1 cellular context compared by ENCODE assay signal in genomic region chr16:19086322-19087199, GRCh38.
TF ChIP-seq lines count a peak whose summit lies in the region.

No MANE protein-coding gene starts in this region.

TF ChIP-seq in K562, 482 proteins besides CTCF, POLR2A, EP300 and RAD21 (continued from another document and continues in another):
- no peak for TF ChIP-seq NFE2 (IDR thresholded peaks at IDR 0.05; ENCODE audit: low read depth)
- no peak for TF ChIP-seq NR4A1 (CRISPR knock-in tag; IDR thresholded peaks at IDR 0.05)
- no peak for TF ChIP-seq NR4A1 (tag; IDR thresholded peaks at IDR 0.05)
- no peak for TF ChIP-seq POLR2B (IDR thresholded peaks at IDR 0.05; ENCODE audit: low read depth, partially characterized antibody)
- no peak for TF ChIP-seq ZEB2 (IDR thresholded peaks at IDR 0.05)
- TF ChIP-seq ZNF184 (CRISPR knock-in tag; IDR thresholded peaks at IDR 0.05): no peak
- TF ChIP-seq HIVEP1 (CRISPR knock-in tag; IDR thresholded peaks at IDR 0.05): no peak
- peak; percentile 41; the same call in 1 of the 2 replicates for TF ChIP-seq TCF3 (CRISPR knock-in tag; IDR thresholded peaks at IDR 0.05)
- TF ChIP-seq CBX5 (IDR thresholded peaks at IDR 0.05; ENCODE audit: borderline replicate concordance, low read depth): no peak
- no peak for TF ChIP-seq ZNF699 (CRISPR knock-in tag; IDR thresholded peaks at IDR 0.05; ENCODE audit: insufficient replicate concordance)
- TF ChIP-seq ARID4B (CRISPR knock-in tag; IDR thresholded peaks at IDR 0.05): peak; percentile 26; the same call in 1 of the 2 replicates
- no peak for TF ChIP-seq ZNF717 (CRISPR knock-in tag; IDR thresholded peaks at IDR 0.05)
- TF ChIP-seq PCBP1 (IDR thresholded peaks at IDR 0.05; ENCODE audit: low read depth, low read length, poor library complexity, severe bottlenecking): no peak
- TF ChIP-seq ZBTB26 (CRISPR knock-in tag; IDR thresholded peaks at IDR 0.05): 0 out of 2 replicates have a peak, but pooled peaks have one; percentile 27
- no peak for TF ChIP-seq ELF1 (tag; IDR thresholded peaks at IDR 0.05)
- no peak for TF ChIP-seq TGIF2 (CRISPR knock-in tag; IDR thresholded peaks at IDR 0.05)
- TF ChIP-seq HNRNPK (IDR thresholded peaks at IDR 0.05; ENCODE audit: low read depth, low read length, poor library complexity, severe bottlenecking): no peak
- TF ChIP-seq EHMT2 (IDR thresholded peaks at IDR 0.05): no peak
- TF ChIP-seq ZNF586 (CRISPR knock-in tag; conservative IDR thresholded peaks at IDR 0.05): no peak
- no peak for TF ChIP-seq TAL1 (IDR thresholded peaks at IDR 0.05)
- no peak for TF ChIP-seq CBFB (CRISPR knock-in tag; IDR thresholded peaks at IDR 0.05)
- TF ChIP-seq ZHX1 (conservative IDR thresholded peaks at IDR 0.05; ENCODE audit: low read length): no peak
- TF ChIP-seq RFX5 (IDR thresholded peaks at IDR 0.05; ENCODE audit: low read depth, low read length): no peak
- TF ChIP-seq MCM7 (IDR thresholded peaks at IDR 0.05): no peak
- TF ChIP-seq ZC3H8 (IDR thresholded peaks at IDR 0.05): no peak
- no peak for TF ChIP-seq EWSR1 (IDR thresholded peaks at IDR 0.05; ENCODE audit: borderline replicate concordance, low read depth, partially characterized antibody)
- no peak for TF ChIP-seq TOE1 (IDR thresholded peaks at IDR 0.05; ENCODE audit: borderline replicate concordance)
- TF ChIP-seq TOE1 (CRISPR knock-in tag; IDR thresholded peaks at IDR 0.05; ENCODE audit: borderline replicate concordance, low read depth): no peak
- no peak for TF ChIP-seq ZFPM2 (CRISPR knock-in tag; IDR thresholded peaks at IDR 0.05)
- no peak for TF ChIP-seq ZNF764 (CRISPR knock-in tag; IDR thresholded peaks at IDR 0.05; ENCODE audit: low read depth)
- no peak for TF ChIP-seq RNF219 (CRISPR knock-in tag; IDR thresholded peaks at IDR 0.05)
- no peak for TF ChIP-seq ZNF134 (CRISPR knock-in tag; conservative IDR thresholded peaks at IDR 0.05)
- TF ChIP-seq SMARCC2 (IDR thresholded peaks at IDR 0.05; ENCODE audit: low read depth): no peak
- TF ChIP-seq EGR1 (conservative IDR thresholded peaks at IDR 0.05): no peak
- no peak for TF ChIP-seq MAFG (tag; conservative IDR thresholded peaks at IDR 0.05)
- no peak for TF ChIP-seq NBN (IDR thresholded peaks at IDR 0.05; ENCODE audit: low read depth)
- TF ChIP-seq U2AF1 (optimal IDR thresholded peaks at IDR 0.05; ENCODE audit: low read depth, low read length): no peak
- TF ChIP-seq CTCFL (IDR thresholded peaks at IDR 0.05; ENCODE audit: borderline replicate concordance, insufficient read depth, low read depth, low read length, poor library complexity, severe bottlenecking): peak; percentile 13
- no peak for TF ChIP-seq PATZ1 (CRISPR knock-in tag; IDR thresholded peaks at IDR 0.05; ENCODE audit: borderline replicate concordance)
- TF ChIP-seq NR3C1 (CRISPR knock-in tag; IDR thresholded peaks at IDR 0.05): no peak
- no peak for TF ChIP-seq GTF2B (IDR thresholded peaks at IDR 0.05; ENCODE audit: extremely low read depth, insufficient read length)
- TF ChIP-seq SETDB1 (IDR thresholded peaks at IDR 0.05; ENCODE audit: low read length): no peak
- TF ChIP-seq ZNF75A (CRISPR knock-in tag; IDR thresholded peaks at IDR 0.05): no peak
- TF ChIP-seq SOX6 (IDR thresholded peaks at IDR 0.05): peak; percentile 55
- TF ChIP-seq ZBTB11 (CRISPR knock-in tag; IDR thresholded peaks at IDR 0.05): no peak
- TF ChIP-seq USF2 (CRISPR knock-in tag; IDR thresholded peaks at IDR 0.05): peak; percentile 83
- no peak for TF ChIP-seq ZNF766 (CRISPR knock-in tag; conservative IDR thresholded peaks at IDR 0.05)
